Comparison of ENCODE assay signal across 23 cellular contexts in genomic region chr7:96599288-96599936, GRCh38.
"Had no signal": no experiment of that assay in that cellular context is flagged by ENCODE, and none has a peak within 500 bp of the region (broad histone marks: within the 10 kb centered on the region; RNA-seq: fewer than 3 reads in every experiment).

No MANE protein-coding gene starts in this region.

- DNase-seq: activated naive CD4-positive, alpha-beta T cell treated with Interleukin-2 at 50 U/mL for 16 hours; activated naive CD8-positive, alpha-beta T cell treated with anti-CD3 and anti-CD28 coated beads for 36 hours; activated T-cell treated with anti-CD3 and anti-CD28 coated beads, Interleukin-2, amount 50 U/mL, for 4 hours; colonic mucosa; dorsolateral prefrontal cortex; effector memory CD8-positive, alpha-beta T cell; glutamatergic neuron; immature natural killer cell; left lung; naive thymus-derived CD8-positive, alpha-beta T cell; ovary; psoas muscle; stimulated activated CD4-positive, alpha-beta T cell treated with anti-CD3 and anti-CD28 coated beads, Interleukin-4, amount 100 ng/mL, for 4 hours; stimulated activated naive CD8-positive, alpha-beta T cell treated with anti-CD3 and anti-CD28 coated beads, Interleukin-15, Interleukin-2, amounts not matched to agents 100 U/mL and 50 U/mL, for 24 hours; T1000; upper lobe of right lung had no signal

- FAIRE-seq: astrocyte, frontal cortex had no signal

- H3K9me3 ChIP-seq: colonic mucosa, esophagus muscularis mucosa, left lung, neutrophil, ovary, psoas muscle, right atrium auricular region, upper lobe of right lung had no signal

- H3K36me3 ChIP-seq: colonic mucosa, esophagus muscularis mucosa, left lung, neutrophil, ovary, right atrium auricular region, upper lobe of right lung had no signal

- H3K4me1 ChIP-seq: colonic mucosa, esophagus muscularis mucosa, left lung, psoas muscle, upper lobe of right lung had no signal

- H3K4me3 ChIP-seq: colonic mucosa, dorsolateral prefrontal cortex, esophagus muscularis mucosa, hepatocyte, left lung, ovary, psoas muscle, right atrium auricular region, upper lobe of right lung had no signal

- H3K27ac ChIP-seq: colonic mucosa, dorsolateral prefrontal cortex, esophagus muscularis mucosa, hepatocyte, left lung, neutrophil, ovary, psoas muscle, upper lobe of right lung had no signal

- H2AFZ ChIP-seq: hepatocyte had no signal

- H3K27me3 ChIP-seq: colonic mucosa, esophagus muscularis mucosa, hepatocyte, left lung, neutrophil, ovary, right atrium auricular region, upper lobe of right lung had no signal

- H3K4me2 ChIP-seq: hepatocyte had no signal

- H3K79me2 ChIP-seq: hepatocyte had no signal

- ATAC-seq: activated T-cell treated with anti-CD3 and anti-CD28 coated beads, Interleukin-2, amount 50 U/mL, for 4 hours; effector memory CD8-positive, alpha-beta T cell; left lung; naive thymus-derived CD8-positive, alpha-beta T cell; psoas muscle; stimulated activated naive CD8-positive, alpha-beta T cell treated with anti-CD3 and anti-CD28 coated beads, Interleukin-15, Interleukin-2, amounts not matched to agents 100 U/mL and 50 U/mL, for 24 hours; upper lobe of right lung; WTC11 had no signal
